31 cellular contexts compared by ENCODE assay signal in the genomic region with DNA sequence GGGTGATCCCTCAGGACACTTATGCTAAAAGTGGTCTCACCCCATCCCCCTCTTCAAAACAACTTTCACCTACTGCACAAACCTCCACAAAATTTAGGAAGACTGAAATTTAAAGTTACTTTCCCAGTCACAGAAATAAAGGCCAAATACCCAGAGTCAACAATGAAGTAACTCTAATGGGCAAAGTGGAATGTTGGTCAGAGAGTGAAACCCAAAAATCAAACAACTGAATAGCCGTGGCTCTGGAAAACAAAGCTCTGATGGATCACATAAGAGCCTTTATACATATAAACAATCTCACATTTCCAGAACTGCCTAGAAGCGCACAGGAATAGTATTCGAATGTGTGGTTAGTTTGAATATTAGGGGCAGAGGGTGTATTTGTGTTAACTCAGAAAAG.
"Had no signal": no experiment of that assay in that cellular context is flagged by ENCODE, and none has a peak within 500 bp of the region (broad histone marks: within the 10 kb centered on the region; RNA-seq: fewer than 3 reads in every experiment).

No MANE protein-coding gene starts in this region.

- H3K27me3 ChIP-seq: dorsolateral prefrontal cortex, stomach, tibial artery, upper lobe of right lung had no signal

- H3K9me3 ChIP-seq: lower lobe of right lung, psoas muscle, stomach, tibial artery, upper lobe of right lung had no signal

- H3K9ac ChIP-seq: parathyroid adenoma had no signal

- DNase-seq: activated CD4-positive, alpha-beta T cell treated with anti-CD3 and anti-CD28 coated beads, Interleukin-2, amount 10 ng/mL, durations not matched to agents 7 days and 5 days; activated CD8-positive, alpha-beta memory T cell treated with anti-CD3 and anti-CD28 coated beads, Interleukin-2, amount 10 ng/mL, durations not matched to agents 7 days and 5 days; activated CD8-positive, alpha-beta T cell treated with anti-CD3 and anti-CD28 coated beads, Interleukin-2, amount 10 ng/mL, durations not matched to agents 7 days and 5 days; activated effector memory CD4-positive, alpha-beta T cell treated with anti-CD3 and anti-CD28 coated beads, Interleukin-2, amount 50 U/mL, for 16 hours; activated naive CD4-positive, alpha-beta T cell treated with anti-CD3 and anti-CD28 coated beads for 36 hours; anterior cingulate cortex; dorsolateral prefrontal cortex; effector memory CD8-positive, alpha-beta T cell; erythroblast; foreskin fibroblast; head of caudate nucleus; hippocampal formation; lower lobe of right lung; mesenchymal stem cell; naive thymus-derived CD8-positive, alpha-beta T cell; nucleus accumbens; psoas muscle; stimulated activated CD4-positive, alpha-beta T cell treated with anti-CD3 and anti-CD28 coated beads, Interleukin-1b, Interleukin-23, amount 100 ng/mL, for 48 hours; stimulated activated CD4-positive, alpha-beta T cell treated with anti-CD3 and anti-CD28 coated beads, Interleukin-4, amount 100 ng/mL, for 4 hours; stimulated activated CD8-positive, alpha-beta memory T cell treated with anti-CD3 and anti-CD28 coated beads, Interleukin-4, amount 100 ng/mL, for 48 hours; stimulated activated naive B cell treated with anti-CD40 and anti-IgM and Interleukin-4, amounts not matched to agents 10 μg/mL and 1 μg/mL and 100 μg/mL, for 72 hours; stomach; T-helper 17 cell; T1000; tibial artery; upper lobe of right lung; WERI-Rb-1 had no signal

- H3K4me2 ChIP-seq: smooth muscle cell had no signal

- H2AFZ ChIP-seq: parathyroid adenoma had no signal

- H3K27ac ChIP-seq: coronary artery, lower lobe of right lung, parathyroid adenoma, psoas muscle, stomach, tibial artery, upper lobe of right lung, WERI-Rb-1 had no signal

- H3K36me3 ChIP-seq: lower lobe of right lung, stomach, tibial artery, upper lobe of right lung, WERI-Rb-1 had no signal

- H3K4me3 ChIP-seq: coronary artery, lower lobe of right lung, psoas muscle, smooth muscle cell, stomach, tibial artery, upper lobe of right lung had no signal

- ATAC-seq: activated CD4-positive, CD25-positive, alpha-beta regulatory T cell treated with anti-CD3 and anti-CD28 coated beads, Interleukin-2, amount 50 U/mL, for 24 hours; activated CD8-positive, alpha-beta memory T cell treated with anti-CD3 and anti-CD28 coated beads, Interleukin-2, amount 10 ng/mL, durations not matched to agents 7 days and 5 days; activated CD8-positive, alpha-beta T cell treated with anti-CD3 and anti-CD28 coated beads, Interleukin-2, amount 10 ng/mL, durations not matched to agents 7 days and 5 days; effector memory CD8-positive, alpha-beta T cell; lower lobe of right lung; naive thymus-derived CD8-positive, alpha-beta T cell; psoas muscle; stimulated activated naive B cell treated with anti-CD40 and anti-IgM and Interleukin-4, amounts not matched to agents 10 μg/mL and 1 μg/mL and 100 μg/mL, for 72 hours; T-helper 17 cell; upper lobe of right lung had no signal
